Comparison of ENCODE assay signal across 22 cellular contexts in genomic region chr3:178386880-178387279, GRCh38.
DNase-seq lines count a peak whose midpoint lies in the region; ATAC-seq and TF ChIP-seq lines count a peak whose summit lies in the region.
"Had no signal": no experiment of that assay in that cellular context is flagged by ENCODE, and none has a peak within 500 bp of the region (broad histone marks: within the 10 kb centered on the region; RNA-seq: fewer than 3 reads in every experiment).

No MANE protein-coding gene starts in this region.

- peak; percentile 23 for ATAC-seq in GM19324 (IDR thresholded peaks at IDR 0.05; ENCODE audit: low FRiP score, unreplicated experiment)
- peak; percentile 7 for ATAC-seq in HG03520 (IDR thresholded peaks at IDR 0.05; ENCODE audit: unreplicated experiment)
- ATAC-seq in GM21526 (IDR thresholded peaks at IDR 0.05; ENCODE audit: low FRiP score, unreplicated experiment) = no peak
- ATAC-seq: A549, GM12878 had no signal

- no peak overlapping the region for H3K4me3 Mint-ChIP-seq in nephron
- no peak overlapping the region for H3K4me3 Mint-ChIP-seq in Caco-2 (ENCODE audit: unreplicated experiment)
- H3K4me3 Mint-ChIP-seq: CD4-positive, alpha-beta memory T cell had no signal

- peaks cover 20% of the 10 kb centered on the region for H3K4me1 ChIP-seq in Caco-2

- H3K27ac Mint-ChIP-seq in nephron (peak overlapping the region in 2 of 3 experiments; percentile 16 to 81), Caco-2 (ENCODE audit: unreplicated experiment) (no peak overlapping the region)
- H3K27ac Mint-ChIP-seq: CD4-positive, alpha-beta memory T cell had no signal

- TF ChIP-seq CTCF in nephron (IDR thresholded peaks at IDR 0.05; ENCODE audit: unreplicated experiment in 3 of 3) (no peak), Caco-2 (IDR thresholded peaks at IDR 0.05; ENCODE audit: insufficient read depth in 1 of 2, low read depth in 1 of 2, low read length in 1 of 2, severe bottlenecking in 1 of 2, unreplicated experiment in 1 of 2) (no peak)

- H3K36me3 ChIP-seq in Caco-2 (ENCODE audit: control insufficient read depth, insufficient read depth, low read length) = no peaks in the 10 kb centered on the region
- H3K36me3 ChIP-seq: BLaER1 had no signal

- CTCF ChIA-PET in Caco-2 (lab: Charles Lee) = interaction anchor here (2.0 kb wide), 1 partner anchor 1336 kb away, joined by 6 read pairs; no protein-coding TSS in a partner anchor

- peaks cover 49% of the 10 kb centered on the region for H3K4me1 Mint-ChIP-seq in nephron
- peaks cover 8% of the 10 kb centered on the region for H3K4me1 Mint-ChIP-seq in Caco-2 (ENCODE audit: low read depth, unreplicated experiment)
- H3K4me1 Mint-ChIP-seq: CD4-positive, alpha-beta memory T cell had no signal

- no peaks in the 10 kb centered on the region for H3K27me3 ChIP-seq in Caco-2 (replicated peaks; ENCODE audit: control insufficient read depth, insufficient read depth, low read length)
- H3K27me3 ChIP-seq: BLaER1 had no signal

- POLR2A ChIA-PET in Caco-2 (lab: Charles Lee) = no interaction called here

- intact Hi-C loops in Caco-2 (cut with micrococcal nuclease; ENCODE audit: unreplicated experiment) = loop anchor here (5.0 to 10.0 kb wide), 8 partner anchors 232 to 1515 kb away; partner anchors contain the start of gene TBL1XR1

- no TSS peak for BruUV-seq in Caco-2 (replicated peaks; lab: Mats Ljungman, UMichigan)

- H3K9me3 Mint-ChIP-seq in nephron = no peaks in the 10 kb centered on the region
- no peaks in the 10 kb centered on the region for H3K9me3 Mint-ChIP-seq in Caco-2 (ENCODE audit: unreplicated experiment)
- H3K9me3 Mint-ChIP-seq: CD4-positive, alpha-beta memory T cell had no signal

- no peak overlapping the region for H3K4me3 ChIP-seq in Caco-2 (ENCODE audit: low read depth, low read length)
- H3K4me3 ChIP-seq: A549, BLaER1, GM12878, SK-N-MC had no signal

- H3K27me3 Mint-ChIP-seq in nephron (ENCODE audit: low read depth) = no peaks in the 10 kb centered on the region
- no peaks in the 10 kb centered on the region for H3K27me3 Mint-ChIP-seq in Caco-2 (ENCODE audit: insufficient read depth, unreplicated experiment)

- DNase-seq in left kidney (ENCODE audit: low read depth, low spot score) = peak; percentile 19
- DNase-seq in islet precursor cell = no peak
- DNase-seq in Caco-2 = no peak
- DNase-seq: Calu3; CD4-positive, alpha-beta memory T cell; HCEC 1CT; KG1; MV-4-11; NCI-H1417; NCI-H187; NCI-H2107; NCI-H226; NCI-H526; Right ventricle myocardium superior had no signal

- H3K36me3 Mint-ChIP-seq in nephron (ENCODE audit: low read depth) (no peaks in the 10 kb centered on the region), Caco-2 (ENCODE audit: insufficient read depth, unreplicated experiment) (no peaks in the 10 kb centered on the region)
- H3K36me3 Mint-ChIP-seq: CD4-positive, alpha-beta memory T cell had no signal

- H3K9me3 ChIP-seq in Caco-2 = no peaks in the 10 kb centered on the region
- H3K9me3 ChIP-seq: A549, BLaER1 had no signal
